In the genomic region with DNA sequence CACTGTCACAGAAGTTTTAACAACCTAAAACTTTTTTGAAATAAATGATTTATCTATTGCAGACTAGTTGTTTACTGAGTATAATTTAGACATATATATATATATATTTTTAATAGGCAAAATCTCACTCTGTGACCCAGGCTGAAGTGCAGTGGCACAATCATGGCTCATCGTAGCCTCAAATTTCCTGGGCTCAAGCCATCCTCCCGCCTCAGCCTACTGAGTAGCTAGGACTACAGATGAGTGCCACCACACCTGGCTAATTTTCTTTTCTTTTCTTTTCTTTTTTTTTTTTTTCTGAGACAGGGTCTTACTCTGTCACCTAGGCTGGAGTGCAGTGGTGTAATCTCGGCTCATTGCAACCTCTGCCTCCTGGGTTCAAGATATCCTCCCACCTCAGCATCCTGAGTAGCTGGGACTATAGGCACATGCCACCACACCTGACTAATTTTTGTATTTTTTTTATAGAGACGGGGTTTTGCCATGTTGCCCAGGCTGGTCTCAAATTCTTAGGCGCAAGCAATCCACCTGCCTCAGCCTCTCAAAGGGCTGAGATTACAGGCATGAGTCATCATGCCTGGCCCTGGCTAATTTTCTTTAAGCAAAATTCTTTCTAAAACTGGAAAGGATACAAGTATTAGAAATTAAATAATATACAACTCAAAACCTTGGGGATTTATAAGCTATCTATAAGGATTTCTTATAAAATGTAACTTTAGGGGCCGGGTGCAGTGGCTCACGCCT, we compare ENCODE assay signal across 26 cellular contexts. TPM values are rescaled to one million over a fixed set of nuclear protein-coding genes. Genes with fewer than 3 reads are reported as not detected.
A peak's percentile ranks its signal among the peaks of the same experiment; 100 is the strongest.
DNase-seq lines count a peak whose midpoint lies in the region; ATAC-seq, FAIRE-seq and TF ChIP-seq lines count a peak whose summit lies in the region.
"Had no signal": no experiment of that assay in that cellular context is flagged by ENCODE, and none has a peak within 500 bp of the region (broad histone marks: within the 10 kb centered on the region; RNA-seq: fewer than 3 reads in every experiment).

No MANE protein-coding gene starts in this region.

- H3K4me1 ChIP-seq in A549 (no peaks in the 10 kb centered on the region; the same call in 2 of the 3 replicates), smooth muscle cell (ENCODE audit: low read depth) (no peaks in the 10 kb centered on the region)

- H3F3A ChIP-seq in smooth muscle cell (ENCODE audit: low read depth) = peaks cover 4% of the 10 kb centered on the region

- H3K27me3 Mint-ChIP-seq in CD4-positive, alpha-beta T cell = no peaks in the 10 kb centered on the region
- H3K27me3 Mint-ChIP-seq: brain had no signal

- H3K36me3 Mint-ChIP-seq in CD4-positive, alpha-beta T cell (ENCODE audit: low read depth) = peaks cover 3% of the 10 kb centered on the region
- H3K36me3 Mint-ChIP-seq: stimulated activated effector memory CD8-positive, alpha-beta T cell treated with anti-CD3 and anti-CD28 coated beads, Interleukin-12 subunit alpha, Interleukin-12 subunit beta, amount 100 ng/mL, for 72 hours had no signal

- H3K4me1 Mint-ChIP-seq in CD4-positive, alpha-beta T cell (ENCODE audit: low read depth) = peaks cover 40% of the 10 kb centered on the region
- H3K4me1 Mint-ChIP-seq: brain, nephron progenitor cell had no signal

- no peak overlapping the region for H3K9ac ChIP-seq in smooth muscle cell (ENCODE audit: low read depth)
- H3K9ac ChIP-seq: BLaER1 treated with 17β-estradiol and CSF1 and Interleukin-3, amounts not matched to agents 10 nM and 100 nM had no signal

- no peak overlapping the region for H3K27ac ChIP-seq in A549
- no peak overlapping the region for H3K27ac ChIP-seq in CD4-positive, alpha-beta T cell (ENCODE audit: low read depth, low read length)
- H3K27ac ChIP-seq in RWPE1 = peak overlapping the region; percentile 45
- no peak overlapping the region for H3K27ac ChIP-seq in smooth muscle cell (ENCODE audit: low read depth)
- H3K27ac ChIP-seq: adrenal gland; BLaER1 treated with 17β-estradiol and CSF1 and Interleukin-3, amounts not matched to agents 10 nM and 100 nM; tibial nerve had no signal

- no peak overlapping the region for H3K4me2 ChIP-seq in A549
- no peak overlapping the region for H3K4me2 ChIP-seq in smooth muscle cell
- H3K4me2 ChIP-seq: BLaER1 treated with 17β-estradiol and CSF1 and Interleukin-3, amounts not matched to agents 10 nM and 100 nM had no signal

- H3K27me3 ChIP-seq in CD4-positive, alpha-beta T cell (ENCODE audit: control insufficient read depth, insufficient read depth, low read length) = no peaks in the 10 kb centered on the region
- no peaks in the 10 kb centered on the region for H3K27me3 ChIP-seq in smooth muscle cell (ENCODE audit: low read depth)
- H3K27me3 ChIP-seq: adrenal gland; BLaER1 treated with 17β-estradiol and CSF1 and Interleukin-3, amounts not matched to agents 10 nM and 100 nM; tibial nerve had no signal

- TF ChIP-seq EP300 in A549 (IDR thresholded peaks at IDR 0.05) = no peak

- no peaks in the 10 kb centered on the region for H3K36me3 ChIP-seq in smooth muscle cell (ENCODE audit: low read depth)
- H3K36me3 ChIP-seq: adrenal gland had no signal

- H2AFZ ChIP-seq in smooth muscle cell (ENCODE audit: low read depth) = no peak overlapping the region

- no peak for ATAC-seq in A549
- no peak for ATAC-seq in CD4-positive, alpha-beta T cell (ENCODE audit: poor library complexity)
- no peak for ATAC-seq in HG02642 (IDR thresholded peaks at IDR 0.05; ENCODE audit: poor library complexity, unreplicated experiment)
- no peak for ATAC-seq in GM21367 (IDR thresholded peaks at IDR 0.05; ENCODE audit: unreplicated experiment)
- ATAC-seq: mucosa of descending colon; stimulated activated effector memory CD8-positive, alpha-beta T cell treated with anti-CD3 and anti-CD28 coated beads, Interleukin-12 subunit alpha, Interleukin-12 subunit beta, amount 100 ng/mL, for 72 hours had no signal

- TF ChIP-seq CTCF in A549 (IDR thresholded peaks at IDR 0.05) (no peak), RWPE1 (conservative IDR thresholded peaks at IDR 0.05; ENCODE audit: low read depth) (no peak), smooth muscle cell (IDR thresholded peaks at IDR 0.05; ENCODE audit: borderline replicate concordance, insufficient read depth, poor library complexity, severe bottlenecking) (no peak)
- TF ChIP-seq CTCF in CD4-positive, alpha-beta T cell (IDR thresholded peaks at IDR 0.05) = no peak

- peaks cover 96% of the 10 kb centered on the region for H3K79me2 ChIP-seq in smooth muscle cell (ENCODE audit: low read depth)

- intact Hi-C loops in CD4-positive, alpha-beta T cell (cut with DNase I, micrococcal nuclease) = no loop called here

- peak overlapping the region; percentile 75 for H3K4me3 Mint-ChIP-seq in CD4-positive, alpha-beta T cell
- H3K4me3 Mint-ChIP-seq: brain; HFFc6; nephron progenitor cell; stimulated activated effector memory CD8-positive, alpha-beta T cell treated with anti-CD3 and anti-CD28 coated beads, Interleukin-12 subunit alpha, Interleukin-12 subunit beta, amount 100 ng/mL, for 72 hours had no signal

- FAIRE-seq in A549 (lab: Jason Lieb, UNC) = no peak

- H3K27ac Mint-ChIP-seq in CD4-positive, alpha-beta T cell = peak overlapping the region; percentile 84
- H3K27ac Mint-ChIP-seq: brain; HFFc6; nephron progenitor cell; stimulated activated effector memory CD8-positive, alpha-beta T cell treated with anti-CD3 and anti-CD28 coated beads, Interleukin-12 subunit alpha, Interleukin-12 subunit beta, amount 100 ng/mL, for 72 hours had no signal

- TF ChIP-seq POLR2A in A549 (IDR thresholded peaks at IDR 0.05; ENCODE audit: low read length) = no peak

- WGBS in A549 (ENCODE audit: missing lambda C conversion rate) = 74% methylated on average over 7 of the region's 7 CpGs
- WGBS in smooth muscle cell (ENCODE audit: low lambda C conversion rate) = 78% methylated on average over 7 of the region's 7 CpGs

- peaks cover 36% of the 10 kb centered on the region for H4K20me1 ChIP-seq in smooth muscle cell (ENCODE audit: low read depth)

- H3K9me3 Mint-ChIP-seq in CD4-positive, alpha-beta T cell = no peaks in the 10 kb centered on the region
- H3K9me3 Mint-ChIP-seq: HFFc6; stimulated activated effector memory CD8-positive, alpha-beta T cell treated with anti-CD3 and anti-CD28 coated beads, Interleukin-12 subunit alpha, Interleukin-12 subunit beta, amount 100 ng/mL, for 72 hours had no signal

- POLR2A ChIA-PET in A549 (lab: Yijun Ruan, JAX) (interaction anchor here (0.7 kb wide), 1 partner anchor 23 kb away, joined by 3 read pairs; no protein-coding TSS in a partner anchor), RWPE1 (lab: Yijun Ruan, JAX; ENCODE audit: low non-redundant PET) (no interaction called here)
- POLR2A ChIA-PET in CD4-positive, alpha-beta T cell (lab: Charles Lee) = interaction anchor here (1.5 to 6.4 kb wide), 2 partner anchors 11 to 21 kb away, joined by 5 to 84 read pairs; a partner anchor contains a TSS

- H3K9me3 ChIP-seq in A549 (peaks cover 14% of the 10 kb centered on the region), smooth muscle cell (replicated peaks; ENCODE audit: low read depth) (no peaks in the 10 kb centered on the region)
- no peaks in the 10 kb centered on the region for H3K9me3 ChIP-seq in CD4-positive, alpha-beta T cell (ENCODE audit: control insufficient read depth, low read length)
- H3K9me3 ChIP-seq: adrenal gland, mucosa of descending colon had no signal

- DNase-seq in A549 (ENCODE audit: low read depth in 1 of 2, low spot score in 1 of 2) (no peak), RWPE1 (ENCODE audit: low spot score) (no peak), iris pigment epithelial cell (ENCODE audit: low read depth) (peak; percentile 42), smooth muscle cell (lab: John Stamatoyannopoulos, UW; ENCODE audit: unreplicated experiment) (no peak)
- no peak for DNase-seq in CD4-positive, alpha-beta T cell
- DNase-seq: activated CD4-positive, alpha-beta T cell treated with anti-CD3 and anti-CD28 coated beads for 4 hours; activated CD8-positive, alpha-beta memory T cell treated with anti-CD3 and anti-CD28 coated beads for 24 hours; activated gamma-delta T cell; DMS79 treated with DMSO at 0.1 percent for 48 hours; GOT3; HFFc6; mucosa of descending colon; NCI-H1092 treated with DMSO at 0.1 percent for 48 hours; NCI-H1694 treated with DMSO at 0.1 percent for 48 hours; NCI-H2227 treated with DMSO at 0.1 percent for 48 hours; nephron progenitor cell; Right ventricle myocardium superior; stimulated activated CD4-positive, alpha-beta T cell treated with anti-CD3 and anti-CD28 coated beads, Interleukin-15, amount 100 ng/mL, for 24 hours had no signal

- H3K4me3 ChIP-seq in A549 = no peak overlapping the region
- no peak overlapping the region for H3K4me3 ChIP-seq in smooth muscle cell
- H3K4me3 ChIP-seq: adrenal gland; BLaER1 treated with 17β-estradiol and CSF1 and Interleukin-3, amounts not matched to agents 10 nM and 100 nM; lung; mucosa of descending colon; tibial nerve had no signal

- TF ChIP-seq RAD21 in A549 (conservative IDR thresholded peaks at IDR 0.05 in 1 of 2, IDR thresholded peaks at IDR 0.05 in 1 of 2) = no peak

- CTCF ChIA-PET in A549 (lab: Yijun Ruan, JAX) (interaction anchor here (0.6 to 1.8 kb wide), 2 partner anchors 9 to 1554 kb away, joined by 3 to 5 read pairs; no protein-coding TSS in a partner anchor), RWPE1 (lab: Yijun Ruan, JAX) (interaction anchor here (0.6 kb wide), 1 partner anchor 189 kb away, joined by 4 read pairs; no protein-coding TSS in a partner anchor)
- CTCF ChIA-PET in CD4-positive, alpha-beta T cell (lab: Charles Lee) = interaction anchor here (0.6 to 1.8 kb wide), 3 partner anchors 21 to 315 kb away, joined by 3 to 5 read pairs (median 4); no protein-coding TSS in a partner anchor

TF ChIP-seq in A549, 52 proteins besides CTCF, POLR2A, EP300 and RAD21:
- TF ChIP-seq TFCP2L1 (CRISPR knock-in tag; IDR thresholded peaks at IDR 0.05) (no peak), FOSL2 (IDR thresholded peaks at IDR 0.05) (no peak), FOSL2 (CRISPR knock-in tag; IDR thresholded peaks at IDR 0.05) (peak; percentile 55)

RNA-seq across cellular contexts. Expression of a gene that starts 23.1 kb away (rescaled TPM):
- polyA plus RNA-seq in A549 (2011; rRNA removed) (8.1 and 8.3 TPM in 2 replicates), A549 (2017; fragmentation: RNase III; extraction: RNeasy Plus Mini Kit Qiagen cat#74134 plus additional on column Dnase treatment) (5.0 to 6.6 TPM (median 5.3 TPM) in 3 replicates), smooth muscle cell (22.7 and 29.0 TPM in 2 replicates)
- 0.66 and 0.67 TPM in 2 replicates for polyA plus RNA-seq in A549 (2012; cell fraction: cytosol; rRNA removed)
- 0.82 and 1.2 TPM in 2 replicates for polyA plus RNA-seq in A549 (2012; cell fraction: nucleus; rRNA removed)
- 5.2 and 9.8 TPM in 2 replicates for polyA minus RNA-seq in A549 (2011; rRNA and poly(A)+ RNA removed)
- total RNA-seq in CD4-positive, alpha-beta T cell = 10 to 100 TPM; 10.5 to 11.1 TPM
- 25.1 and 28.5 TPM in 2 replicates for total RNA-seq in smooth muscle cell
